25 cellular contexts compared by ENCODE assay signal in genomic region chr1:151259351-151259750, GRCh38.
"Had no signal": no experiment of that assay in that cellular context is flagged by ENCODE, and none has a peak within 500 bp of the region (broad histone marks: within the 10 kb centered on the region; RNA-seq: fewer than 3 reads in every experiment).

No MANE protein-coding gene starts in this region.

- H3K4me1 ChIP-seq: neural progenitor cell had no signal

- H3K27me3 Mint-ChIP-seq: progenitor cell of endocrine pancreas had no signal

- ATAC-seq: esophagus mucosa; gastroesophageal sphincter; heart left ventricle; left cardiac atrium; left lung; naive thymus-derived CD4-positive, alpha-beta T cell; right lobe of liver had no signal

- H3K27ac Mint-ChIP-seq: nephron, neural progenitor cell, progenitor cell of endocrine pancreas had no signal

- H3K9me3 Mint-ChIP-seq: nephron had no signal

- H3K27me3 ChIP-seq: dorsolateral prefrontal cortex, gastroesophageal sphincter, heart left ventricle, hepatocyte, left lung, neural progenitor cell, right lobe of liver, tibial nerve, upper lobe of left lung had no signal

- H3K36me3 ChIP-seq: neural progenitor cell had no signal

- H3K9me3 ChIP-seq: gastroesophageal sphincter, heart left ventricle, left lung, right lobe of liver, thoracic aorta, tibial nerve, upper lobe of left lung had no signal

- H3K4me3 Mint-ChIP-seq: neural progenitor cell had no signal

- H3K27ac ChIP-seq: dorsolateral prefrontal cortex, epithelial cell of prostate, gastroesophageal sphincter, heart left ventricle, hepatocyte, left lung, neural progenitor cell, parathyroid adenoma, right lobe of liver, thoracic aorta, tibial nerve, upper lobe of left lung had no signal

- H3K4me3 ChIP-seq: dorsolateral prefrontal cortex, gastroesophageal sphincter, heart left ventricle, hepatocyte, left lung, neural progenitor cell, right lobe of liver, thoracic aorta, tibial nerve, upper lobe of left lung had no signal

- DNase-seq: dorsolateral prefrontal cortex; effector CD4-positive, alpha-beta T cell; foreskin fibroblast; heart left ventricle; left cardiac atrium; left lung; mesendoderm; midbrain; naive thymus-derived CD4-positive, alpha-beta T cell; right lobe of liver; small intestine; stimulated activated CD4-positive, alpha-beta T cell treated with anti-CD3 and anti-CD28 coated beads, Interleukin-15, amount 100 ng/mL, for 24 hours; stimulated activated CD4-positive, alpha-beta T cell treated with anti-CD3 and anti-CD28 coated beads, Interleukin-2, amount 100 ng/mL, for 48 hours; stimulated activated naive CD4-positive, alpha-beta T cell; upper lobe of left lung had no signal
